1 cellular context compared by ENCODE assay signal in genomic region chr11:131906963-131907362, GRCh38.
TF ChIP-seq lines count a peak whose summit lies in the region.

No MANE protein-coding gene starts in this region.

TF ChIP-seq in GM23338, 12 proteins besides CTCF, POLR2A, EP300 and RAD21 (continued from another document):
- no peak for TF ChIP-seq ZNF462 (CRISPR knock-in tag; IDR thresholded peaks at IDR 0.05)
TF ChIP-seq in GM23338: peak in this region for 0.
